10 cellular contexts compared by ENCODE assay signal in the genomic region with DNA sequence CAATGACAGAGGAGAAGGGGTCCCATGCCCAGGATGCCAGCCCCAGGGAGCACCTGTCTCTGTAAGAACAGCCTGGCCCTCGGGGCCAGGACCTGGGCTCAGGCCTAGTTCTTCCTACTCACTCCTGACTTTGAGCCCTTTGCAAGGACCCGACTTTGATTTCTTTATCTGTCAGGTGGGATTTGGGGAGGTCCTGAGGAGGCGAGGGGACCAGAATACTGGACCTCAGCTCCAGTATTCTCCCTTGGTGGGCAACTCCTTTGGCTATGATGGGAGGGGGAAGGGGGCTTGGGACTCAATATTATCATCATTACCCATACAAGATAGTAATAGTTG. TPM values are rescaled to one million over a fixed set of nuclear protein-coding genes. Genes with fewer than 3 reads are reported as not detected.
DNase-seq lines count a peak whose midpoint lies in the region; ATAC-seq and TF ChIP-seq lines count a peak whose summit lies in the region.
"Had no signal": no experiment of that assay in that cellular context is flagged by ENCODE, and none has a peak within 500 bp of the region (broad histone marks: within the 10 kb centered on the region; RNA-seq: fewer than 3 reads in every experiment).

No MANE protein-coding gene starts in this region.

- peaks cover 19% of the 10 kb centered on the region; the same call in 1 of the 2 replicates for H3K27me3 ChIP-seq in ACC112 (ENCODE audit: insufficient read depth, low read length)
- H3K27me3 ChIP-seq in HUES6 (ENCODE audit: control insufficient read depth, insufficient read depth, low read length) = peaks cover 10% of the 10 kb centered on the region

- H3K9me3 Mint-ChIP-seq in chondrocyte (ENCODE audit: low read depth) = no peaks in the 10 kb centered on the region
- H3K9me3 Mint-ChIP-seq in naive thymus-derived CD8-positive, alpha-beta T cell = no peaks in the 10 kb centered on the region

- H3K36me3 ChIP-seq in ACC112 (ENCODE audit: insufficient read depth, low read length) (no peaks in the 10 kb centered on the region), HUES6 (ENCODE audit: control insufficient read depth, insufficient read depth, low read length) (no peaks in the 10 kb centered on the region)

- no peak for TF ChIP-seq CTCF in chondrocyte (IDR thresholded peaks at IDR 0.05)

- peak overlapping the region; percentile 46 for H3K4me3 Mint-ChIP-seq in chondrocyte (ENCODE audit: unreplicated experiment)
- peak overlapping the region; percentile 68 to 84 (median 77) for H3K4me3 Mint-ChIP-seq in naive thymus-derived CD8-positive, alpha-beta T cell

- peak overlapping the region; percentile 71 for H3K4me3 ChIP-seq in ACC112 (ENCODE audit: low read depth, low read length)
- peak overlapping the region; percentile 43 for H3K4me3 ChIP-seq in HUES6 (ENCODE audit: low read depth, low read length)

- peaks cover 61% of the 10 kb centered on the region for H3K4me1 Mint-ChIP-seq in chondrocyte (ENCODE audit: low read depth)
- peaks cover 18 to 42% (median 41%) of the 10 kb centered on the region in 4 donors for H3K4me1 Mint-ChIP-seq in naive thymus-derived CD8-positive, alpha-beta T cell

- peaks cover 2% of the 10 kb centered on the region for H3K27me3 Mint-ChIP-seq in chondrocyte (ENCODE audit: low read depth)
- H3K27me3 Mint-ChIP-seq in naive thymus-derived CD8-positive, alpha-beta T cell = no peaks in the 10 kb centered on the region

- ATAC-seq in naive thymus-derived CD8-positive, alpha-beta T cell = no peak

- H3K36me3 Mint-ChIP-seq in chondrocyte (ENCODE audit: low read depth) = no peaks in the 10 kb centered on the region
- no peaks in the 10 kb centered on the region for H3K36me3 Mint-ChIP-seq in naive thymus-derived CD8-positive, alpha-beta T cell

- POLR2A ChIA-PET in naive thymus-derived CD8-positive, alpha-beta T cell (lab: Charles Lee) = no interaction called here

- DNase-seq in chondrocyte (ENCODE audit: low spot score) = no peak
- DNase-seq in naive thymus-derived CD8-positive, alpha-beta T cell = no peak
- DNase-seq in 8988T = no peak
- no peak for DNase-seq in activated effector memory CD4-positive, alpha-beta T cell treated with Interleukin-2 at 50 U/mL for 16 hours
- no peak for DNase-seq in SW 1271 (lab: John Stamatoyannopoulos, UW)
- DNase-seq in NCI-H2171 treated with DMSO at 0.1 percent for 48 hours (lab: John Stamatoyannopoulos, UW) = no peak
- DNase-seq: NCI-H1105 had no signal

- H3K27ac ChIP-seq in ACC112 (ENCODE audit: low read depth, low read length) (no peak overlapping the region), HUES6 (ENCODE audit: low read depth, low read length) (no peak overlapping the region)
- H3K27ac ChIP-seq: VCaP had no signal

- H3K9me3 ChIP-seq in HUES6 (ENCODE audit: control insufficient read depth, insufficient read depth, low read depth, low read length) = no peaks in the 10 kb centered on the region

- peak overlapping the region; percentile 63 for H2AFZ ChIP-seq in ACC112 (ENCODE audit: low read length, unreplicated experiment)

- no peaks in the 10 kb centered on the region for H3K79me2 ChIP-seq in ACC112 (ENCODE audit: control insufficient read depth, insufficient read depth, low read length, unreplicated experiment)

- no peak overlapping the region for H3K9ac ChIP-seq in HUES6 (ENCODE audit: low read length)

- H3K4me1 ChIP-seq in ACC112 (ENCODE audit: control insufficient read depth, insufficient read depth, low read length, unreplicated experiment) = peaks cover 10% of the 10 kb centered on the region
- H3K4me1 ChIP-seq in HUES6 (ENCODE audit: control insufficient read depth, insufficient read depth, low read length) = peaks cover 24% of the 10 kb centered on the region

- no peak overlapping the region for H3K27ac Mint-ChIP-seq in chondrocyte (ENCODE audit: unreplicated experiment)
- peak overlapping the region; percentile 53 to 87 (median 77) for H3K27ac Mint-ChIP-seq in naive thymus-derived CD8-positive, alpha-beta T cell

RNA-seq across cellular contexts. Expression of a gene that starts 18.1 kb away (rescaled TPM):
- total RNA-seq in chondrocyte = 0.60 to 3.4 TPM (median 3.0 TPM) in 3 replicates
- under 1 TPM; 0.18 to 0.25 TPM for total RNA-seq in naive thymus-derived CD8-positive, alpha-beta T cell
- polyA plus RNA-seq in naive thymus-derived CD8-positive, alpha-beta T cell = under 1 TPM; 0.08 to 0.17 (median 0.08) TPM
